Comparison of ENCODE assay signal across 17 cellular contexts in genomic region chr13:31208554-31209122, GRCh38. TPM values are rescaled to one million over a fixed set of nuclear protein-coding genes. Genes with fewer than 3 reads are reported as not detected.
DNase-seq lines count a peak whose midpoint lies in the region; ATAC-seq and TF ChIP-seq lines count a peak whose summit lies in the region.
"Had no signal": no experiment of that assay in that cellular context is flagged by ENCODE, and none has a peak within 500 bp of the region (broad histone marks: within the 10 kb centered on the region; RNA-seq: fewer than 3 reads in every experiment).

No MANE protein-coding gene starts in this region.

- CTCF ChIA-PET in activated CD8-positive, alpha-beta T cell treated with anti-CD3 and anti-CD28 coated beads, Interleukin-2, amount 10 ng/mL, durations not matched to agents 7 days and 5 days (lab: Charles Lee) = interaction anchor here (0.9 to 1.7 kb wide), 2 partner anchors 9 to 28 kb away, joined by 3 to 4 read pairs; partner anchors contain the start of gene B3GLCT
- CTCF ChIA-PET in activated CD8-positive, alpha-beta T cell treated with anti-CD3 and anti-CD28 coated beads for 36 hours (lab: Charles Lee) = interaction anchor here (0.9 to 1.7 kb wide), 2 partner anchors 8 to 11 kb away, joined by 3 to 4 read pairs; no protein-coding TSS in a partner anchor

- no peak overlapping the region for H3K9ac ChIP-seq in endodermal cell (ENCODE audit: extremely low read depth, low read length, poor library complexity, severe bottlenecking)

- POLR2A ChIA-PET in activated CD8-positive, alpha-beta T cell treated with anti-CD3 and anti-CD28 coated beads, Interleukin-2, amount 10 ng/mL, durations not matched to agents 7 days and 5 days (lab: Charles Lee) = interaction anchor here (0.6 kb wide), 1 partner anchor 52 kb away, joined by 3 read pairs; no protein-coding TSS in a partner anchor
- POLR2A ChIA-PET in activated CD8-positive, alpha-beta T cell treated with anti-CD3 and anti-CD28 coated beads for 36 hours (lab: Charles Lee) = interaction anchor here (1.1 kb wide), 1 partner anchor 8 kb away, joined by 3 read pairs; no protein-coding TSS in a partner anchor

- H3K9me3 ChIP-seq in endodermal cell (ENCODE audit: control insufficient read depth, low read length) (no peaks in the 10 kb centered on the region), uterus (no peaks in the 10 kb centered on the region), right lobe of liver (no peaks in the 10 kb centered on the region)
- H3K9me3 ChIP-seq: mucosa of descending colon had no signal

- H3K27ac ChIP-seq in endodermal cell (ENCODE audit: low read depth, low read length) (peak overlapping the region; percentile 77), uterus (peak overlapping the region; percentile 63 to 80), right lobe of liver (no peak overlapping the region)

- peak; percentile 2 for DNase-seq in activated CD8-positive, alpha-beta T cell treated with anti-CD3 and anti-CD28 coated beads, Interleukin-2, amount 10 ng/mL, durations not matched to agents 7 days and 5 days
- DNase-seq in activated CD8-positive, alpha-beta T cell treated with anti-CD3 and anti-CD28 coated beads for 36 hours = no peak
- DNase-seq in endodermal cell (no peak), uterus (no peak), COLO829 (ENCODE audit: low spot score) (no peak), right lobe of liver (no peak)
- DNase-seq: ACHN; activated B cell treated with CpG ODN at 0.5 μM for 24 hours; activated CD8-positive, alpha-beta memory T cell treated with anti-CD3 and anti-CD28 coated beads, Interleukin-2, amount 50 U/mL, for 4 hours; Calu3; GF-D8; NCI-H1048; stimulated activated CD4-positive, alpha-beta T cell treated with anti-CD3 and anti-CD28 coated beads, Interleukin-1b, Interleukin-23, amount 100 ng/mL, for 48 hours had no signal

- WGBS in endodermal cell (ENCODE audit: insufficient coverage in 1 of 2, insufficient read length in 1 of 2), 2 experiments = 85 to 89% methylated on average over 7 to 12 of the region's 12 CpGs
- WGBS in right lobe of liver (ENCODE audit: insufficient coverage, low coverage, low lambda C conversion rate, missing lambda C conversion rate) = 73% methylated on average over 8 of the region's 12 CpGs

- TF ChIP-seq POLR2A in uterus (IDR thresholded peaks at IDR 0.05) (no peak), right lobe of liver (IDR thresholded peaks at IDR 0.05) (no peak)

- no peaks in the 10 kb centered on the region for H3K36me3 Mint-ChIP-seq in activated CD8-positive, alpha-beta T cell treated with anti-CD3 and anti-CD28 coated beads, Interleukin-2, amount 10 ng/mL, durations not matched to agents 7 days and 5 days (ENCODE audit: low read depth)
- no peaks in the 10 kb centered on the region for H3K36me3 Mint-ChIP-seq in activated CD8-positive, alpha-beta T cell treated with anti-CD3 and anti-CD28 coated beads for 36 hours (ENCODE audit: low read depth)
- no peaks in the 10 kb centered on the region for H3K36me3 Mint-ChIP-seq in endodermal cell (ENCODE audit: low read depth)
- H3K36me3 Mint-ChIP-seq in nephron (ENCODE audit: low read depth) = no peaks in the 10 kb centered on the region
- H3K36me3 Mint-ChIP-seq: activated naive CD4-positive, alpha-beta T cell treated with anti-CD3 and anti-CD28 coated beads, Interleukin-2, amount 50 U/mL, for 24 hours had no signal

- no peaks in the 10 kb centered on the region for H3K27me3 Mint-ChIP-seq in activated CD8-positive, alpha-beta T cell treated with anti-CD3 and anti-CD28 coated beads, Interleukin-2, amount 10 ng/mL, durations not matched to agents 7 days and 5 days (ENCODE audit: low read depth)
- H3K27me3 Mint-ChIP-seq in activated CD8-positive, alpha-beta T cell treated with anti-CD3 and anti-CD28 coated beads for 36 hours = no peaks in the 10 kb centered on the region
- H3K27me3 Mint-ChIP-seq in endodermal cell (ENCODE audit: insufficient read depth) (no peaks in the 10 kb centered on the region), nephron (ENCODE audit: low read depth) (no peaks in the 10 kb centered on the region)
- H3K27me3 Mint-ChIP-seq: activated B cell treated with CpG ODN at 0.5 μM for 24 hours; activated naive CD4-positive, alpha-beta T cell treated with anti-CD3 and anti-CD28 coated beads, Interleukin-2, amount 50 U/mL, for 24 hours had no signal

- H3K27ac Mint-ChIP-seq in activated CD8-positive, alpha-beta T cell treated with anti-CD3 and anti-CD28 coated beads, Interleukin-2, amount 10 ng/mL, durations not matched to agents 7 days and 5 days = no peak overlapping the region
- H3K27ac Mint-ChIP-seq in activated CD8-positive, alpha-beta T cell treated with anti-CD3 and anti-CD28 coated beads for 36 hours = no peak overlapping the region
- H3K27ac Mint-ChIP-seq in endodermal cell (peak overlapping the region; percentile 75), nephron (peak overlapping the region; percentile 80 to 96 (median 92))
- H3K27ac Mint-ChIP-seq: activated B cell treated with CpG ODN at 0.5 μM for 24 hours; activated naive CD4-positive, alpha-beta T cell treated with anti-CD3 and anti-CD28 coated beads, Interleukin-2, amount 50 U/mL, for 24 hours had no signal

- no peak for TF ChIP-seq CTCF in activated CD8-positive, alpha-beta T cell treated with anti-CD3 and anti-CD28 coated beads for 36 hours (IDR thresholded peaks at IDR 0.05)
- TF ChIP-seq CTCF in endodermal cell (conservative IDR thresholded peaks at IDR 0.05) = no peak
- TF ChIP-seq CTCF in nephron (IDR thresholded peaks at IDR 0.05; ENCODE audit: unreplicated experiment in 3 of 3) = no peak
- no peak for TF ChIP-seq CTCF in uterus (IDR thresholded peaks at IDR 0.05)
- TF ChIP-seq CTCF in right lobe of liver (IDR thresholded peaks at IDR 0.05) = no peak

- H3K4me3 ChIP-seq in endodermal cell (ENCODE audit: low read length) (no peak overlapping the region), uterus (no peak overlapping the region), right lobe of liver (no peak overlapping the region)
- H3K4me3 ChIP-seq: mucosa of descending colon had no signal

- H3K9me3 Mint-ChIP-seq in activated CD8-positive, alpha-beta T cell treated with anti-CD3 and anti-CD28 coated beads, Interleukin-2, amount 10 ng/mL, durations not matched to agents 7 days and 5 days (ENCODE audit: insufficient read depth) = no peaks in the 10 kb centered on the region
- H3K9me3 Mint-ChIP-seq in activated CD8-positive, alpha-beta T cell treated with anti-CD3 and anti-CD28 coated beads for 36 hours = no peaks in the 10 kb centered on the region
- no peaks in the 10 kb centered on the region for H3K9me3 Mint-ChIP-seq in endodermal cell
- no peaks in the 10 kb centered on the region for H3K9me3 Mint-ChIP-seq in nephron
- H3K9me3 Mint-ChIP-seq: activated B cell treated with CpG ODN at 0.5 μM for 24 hours; activated naive CD4-positive, alpha-beta T cell treated with anti-CD3 and anti-CD28 coated beads, Interleukin-2, amount 50 U/mL, for 24 hours had no signal

- H3K4me1 Mint-ChIP-seq in activated CD8-positive, alpha-beta T cell treated with anti-CD3 and anti-CD28 coated beads, Interleukin-2, amount 10 ng/mL, durations not matched to agents 7 days and 5 days (ENCODE audit: low read depth) = peaks cover 17% of the 10 kb centered on the region
- H3K4me1 Mint-ChIP-seq in activated CD8-positive, alpha-beta T cell treated with anti-CD3 and anti-CD28 coated beads for 36 hours (ENCODE audit: low read depth) = peaks cover 23% of the 10 kb centered on the region
- peaks cover 32% of the 10 kb centered on the region for H3K4me1 Mint-ChIP-seq in endodermal cell
- peaks cover 66% of the 10 kb centered on the region for H3K4me1 Mint-ChIP-seq in nephron
- H3K4me1 Mint-ChIP-seq: activated B cell treated with CpG ODN at 0.5 μM for 24 hours had no signal

- H3K36me3 ChIP-seq in endodermal cell (ENCODE audit: control insufficient read depth, insufficient read depth, low read length) (no peaks in the 10 kb centered on the region), uterus (no peaks in the 10 kb centered on the region), right lobe of liver (no peaks in the 10 kb centered on the region)

- intact Hi-C loops in activated CD8-positive, alpha-beta T cell treated with anti-CD3 and anti-CD28 coated beads for 36 hours (cut with micrococcal nuclease) = no loop called here
- intact Hi-C loops in uterus (cut with DNase I; ENCODE audit: low total_unique reads) (no loop called here), right lobe of liver (cut with DNase I) (no loop called here)

- H3K4me3 Mint-ChIP-seq in activated CD8-positive, alpha-beta T cell treated with anti-CD3 and anti-CD28 coated beads, Interleukin-2, amount 10 ng/mL, durations not matched to agents 7 days and 5 days = no peak overlapping the region
- no peak overlapping the region for H3K4me3 Mint-ChIP-seq in activated CD8-positive, alpha-beta T cell treated with anti-CD3 and anti-CD28 coated beads for 36 hours
- no peak overlapping the region for H3K4me3 Mint-ChIP-seq in endodermal cell
- H3K4me3 Mint-ChIP-seq in nephron = peak overlapping the region; percentile 35 to 63 (median 61)
- H3K4me3 Mint-ChIP-seq: activated B cell treated with CpG ODN at 0.5 μM for 24 hours; activated naive CD4-positive, alpha-beta T cell treated with anti-CD3 and anti-CD28 coated beads, Interleukin-2, amount 50 U/mL, for 24 hours had no signal

- peaks cover 13% of the 10 kb centered on the region for H3K4me1 ChIP-seq in endodermal cell (ENCODE audit: control insufficient read depth, insufficient read depth, low read length)
- peaks cover 12 to 14% of the 10 kb centered on the region in 2 donors for H3K4me1 ChIP-seq in uterus
- H3K4me1 ChIP-seq in right lobe of liver = no peaks in the 10 kb centered on the region

- H3K27me3 ChIP-seq in endodermal cell (ENCODE audit: control insufficient read depth, insufficient read depth, low read length, poor library complexity, severe bottlenecking) (no peaks in the 10 kb centered on the region), uterus (no peaks in the 10 kb centered on the region), right lobe of liver (no peaks in the 10 kb centered on the region)

- no peak for ATAC-seq in activated CD8-positive, alpha-beta T cell treated with anti-CD3 and anti-CD28 coated beads, Interleukin-2, amount 10 ng/mL, durations not matched to agents 7 days and 5 days
- ATAC-seq in activated CD8-positive, alpha-beta T cell treated with anti-CD3 and anti-CD28 coated beads for 36 hours = no peak
- ATAC-seq in GM21619 (IDR thresholded peaks at IDR 0.05; ENCODE audit: unreplicated experiment) (no peak), right lobe of liver (no peak)

RNA-seq across cellular contexts. Expression of gene B3GLCT, which starts 8.9 kb away (rescaled TPM):
- 1 to 10 TPM; 5.0 to 5.5 TPM for total RNA-seq in activated CD8-positive, alpha-beta T cell treated with anti-CD3 and anti-CD28 coated beads, Interleukin-2, amount 10 ng/mL, durations not matched to agents 7 days and 5 days
- 1 to 10 TPM; 2.4 to 2.5 TPM for total RNA-seq in activated CD8-positive, alpha-beta T cell treated with anti-CD3 and anti-CD28 coated beads for 36 hours
- total RNA-seq in endodermal cell (10 to 100 TPM; 10.1 to 11.5 TPM), uterus (10 to 100 TPM; 20.0 to 83.1 (median 31.7) TPM), right lobe of liver (1 to 10 TPM; 2.7 to 3.6 (median 3.0) TPM)
- 15.2 TPM for polyA plus RNA-seq in endodermal cell (2013, experiment 1 of 2)
- polyA plus RNA-seq in endodermal cell (2013, experiment 2 of 2) = 13.8 TPM

RNA-seq across cellular contexts. Expression of gene HSPH1, which starts 46.9 kb away (rescaled TPM):
- total RNA-seq in activated CD8-positive, alpha-beta T cell treated with anti-CD3 and anti-CD28 coated beads, Interleukin-2, amount 10 ng/mL, durations not matched to agents 7 days and 5 days = 100 to 1,000 TPM; 139 to 140 TPM
- total RNA-seq in activated CD8-positive, alpha-beta T cell treated with anti-CD3 and anti-CD28 coated beads for 36 hours = 100 to 1,000 TPM; 214 TPM
- total RNA-seq in endodermal cell = 100 to 1,000 TPM in 1 of 2 donors, 10 to 100 TPM in 1; 88.0 to 120 TPM
- polyA plus RNA-seq in endodermal cell (2013, experiment 1 of 2) = 58.8 TPM
- polyA plus RNA-seq in endodermal cell (2013, experiment 2 of 2) = 62.1 TPM
- 10 to 100 TPM; 11.3 to 74.7 (median 46.2) TPM for total RNA-seq in uterus
- 10 to 100 TPM; 19.6 to 60.8 (median 31.0) TPM for total RNA-seq in right lobe of liver

Comparison
In these comparisons a context has a peak if more than half of its experiments do, and no peak if none do; other contexts are left out.
1. H3K27ac Mint-ChIP-seq: peak in endodermal cell (single experiment) and nephron (3 of 3); none in activated CD8-positive, alpha-beta T cell treated with anti-CD3 and anti-CD28 coated beads, Interleukin-2, amount 10 ng/mL, durations not matched to agents 7 days and 5 days (single experiment) and activated CD8-positive, alpha-beta T cell treated with anti-CD3 and anti-CD28 coated beads for 36 hours (single experiment).
2. H3K4me3 Mint-ChIP-seq: peak in nephron (3 of 3); none in activated CD8-positive, alpha-beta T cell treated with anti-CD3 and anti-CD28 coated beads, Interleukin-2, amount 10 ng/mL, durations not matched to agents 7 days and 5 days (single experiment), activated CD8-positive, alpha-beta T cell treated with anti-CD3 and anti-CD28 coated beads for 36 hours (single experiment) and endodermal cell (single experiment).
3. H3K27ac ChIP-seq: peak in endodermal cell (single experiment) and uterus (2 of 2); none in right lobe of liver (0 of 3).